In genomic region chr1:234503193-234504050, GRCh38 we compare ENCODE assay signal across 1 cellular context.
TF ChIP-seq lines count a peak whose summit lies in the region.

No MANE protein-coding gene starts in this region.

TF ChIP-seq in GM23338, 12 proteins besides CTCF, POLR2A, EP300 and RAD21 (continued from another document):
- no peak for TF ChIP-seq REST (IDR thresholded peaks at IDR 0.05; ENCODE audit: unreplicated experiment)
- no peak for TF ChIP-seq EZH2 (IDR thresholded peaks at IDR 0.05; ENCODE audit: low read depth, unreplicated experiment)
